In genomic region chr20:38430679-38431325, GRCh38 we compare ENCODE assay signal across 16 cellular contexts. TPM values are rescaled to one million over a fixed set of nuclear protein-coding genes. Genes with fewer than 3 reads are reported as not detected.
A peak's percentile ranks its signal among the peaks of the same experiment; 100 is the strongest.
DNase-seq lines count a peak whose midpoint lies in the region; ATAC-seq, FAIRE-seq and TF ChIP-seq lines count a peak whose summit lies in the region.
"Had no signal": no experiment of that assay in that cellular context is flagged by ENCODE, and none has a peak within 500 bp of the region (broad histone marks: within the 10 kb centered on the region; RNA-seq: fewer than 3 reads in every experiment).

No MANE protein-coding gene starts in this region.

- no peak for TF ChIP-seq POLR2A in GM18505 (IDR thresholded peaks at IDR 0.05; ENCODE audit: borderline replicate concordance, extremely low read depth, insufficient read depth, insufficient read length)
- TF ChIP-seq POLR2A in testis (IDR thresholded peaks at IDR 0.05) = no peak

- H3K4me3 ChIP-seq in left ventricle myocardium inferior (no peak overlapping the region), testis (no peak overlapping the region)

- 76 to 91% methylated on average over 5 to 8 of the region's 8 CpGs for WGBS in testis, 2 donors

- peaks cover 41 to 54% of the 10 kb centered on the region in 2 donors for H3K4me1 Mint-ChIP-seq in effector memory CD8-positive, alpha-beta T cell (ENCODE audit: low read depth in 2 of 2)

- intact Hi-C loops in Right ventricle myocardium superior (cut with DNase I) (no loop called here), left ventricle myocardium inferior (cut with micrococcal nuclease) (no loop called here), testis (cut with DNase I; ENCODE audit: low total_unique reads) (no loop called here)

- peak; percentile 27 for DNase-seq in Right ventricle myocardium superior
- DNase-seq in left ventricle myocardium inferior = no peak
- DNase-seq in RCC 7860 (ENCODE audit: low spot score) = peak; percentile 50
- DNase-seq in effector memory CD8-positive, alpha-beta T cell = no peak
- no peak for DNase-seq in testis
- DNase-seq in NCI-H524 (lab: John Stamatoyannopoulos, UW) = no peak
- DNase-seq in NOMO-1 treated with dmso at 0.1 percent for 144 hours (lab: John Stamatoyannopoulos, UW; ENCODE audit: unreplicated experiment) = no peak
- DNase-seq: activated CD4-positive, alpha-beta T cell treated with anti-CD3 and anti-CD28 coated beads for 48 hours; activated effector memory CD4-positive, alpha-beta T cell treated with Interleukin-2 at 50 U/mL for 16 hours; effector CD8-positive, alpha-beta T cell; NCI-H2029 treated with DMSO at 0.1 percent for 48 hours; T-helper 9 cell had no signal

- H3K9me3 ChIP-seq in left ventricle myocardium inferior (replicated peaks) = no peaks in the 10 kb centered on the region
- no peaks in the 10 kb centered on the region for H3K9me3 ChIP-seq in testis

- peaks cover 80% of the 10 kb centered on the region for H3K36me3 ChIP-seq in left ventricle myocardium inferior
- no peaks in the 10 kb centered on the region for H3K36me3 ChIP-seq in testis (ENCODE audit: low read depth, missing control alignments)

- H3K4me1 ChIP-seq in left ventricle myocardium inferior (peaks cover 29% of the 10 kb centered on the region), testis (peaks cover 14% of the 10 kb centered on the region)

- H3K27me3 Mint-ChIP-seq in effector memory CD8-positive, alpha-beta T cell = no peaks in the 10 kb centered on the region

- H3K27me3 ChIP-seq in left ventricle myocardium inferior (ENCODE audit: low read depth) = no peaks in the 10 kb centered on the region
- no peaks in the 10 kb centered on the region for H3K27me3 ChIP-seq in testis

- no peaks in the 10 kb centered on the region for H3K9me3 Mint-ChIP-seq in effector memory CD8-positive, alpha-beta T cell

- peak overlapping the region; percentile 12 to 88 for H3K27ac Mint-ChIP-seq in effector memory CD8-positive, alpha-beta T cell

- TF ChIP-seq CTCF in left ventricle myocardium inferior (IDR thresholded peaks at IDR 0.05; ENCODE audit: borderline replicate concordance) = no peak
- no peak for TF ChIP-seq CTCF in testis (IDR thresholded peaks at IDR 0.05)

- H3K36me3 Mint-ChIP-seq in effector memory CD8-positive, alpha-beta T cell (ENCODE audit: insufficient read depth) = peaks cover 81% of the 10 kb centered on the region

- no peak overlapping the region for H3K27ac ChIP-seq in left ventricle myocardium inferior (replicated peaks)
- H3K27ac ChIP-seq in testis = no peak overlapping the region

- no peak for FAIRE-seq in RCC 7860 (lab: Jason Lieb, UNC)
- FAIRE-seq: bronchial epithelial cell, D721Med had no signal

- ATAC-seq in Right ventricle myocardium superior (ENCODE audit: poor library complexity) = no peak
- ATAC-seq in effector memory CD8-positive, alpha-beta T cell (replicated peaks) = no peak
- ATAC-seq in GM18505 (IDR thresholded peaks at IDR 0.05; ENCODE audit: unreplicated experiment) = no peak
- ATAC-seq: left lobe of liver had no signal

- H3K4me3 Mint-ChIP-seq in effector memory CD8-positive, alpha-beta T cell = no peak overlapping the region

RNA-seq across cellular contexts. Expression of gene SNHG17, which starts 4.3 kb away (rescaled TPM):
- total RNA-seq in Right ventricle myocardium superior = 4.8 TPM
- 5.1 TPM for total RNA-seq in left ventricle myocardium inferior
- 10 to 100 TPM; 16.3 to 26.9 TPM for total RNA-seq in testis
- polyA plus RNA-seq in testis (ENCODE audit: insufficient read depth, low read depth, low replicate concordance) = 17.8 TPM

RNA-seq across cellular contexts. Expression of gene RALGAPB, which starts 41.8 kb away (rescaled TPM):
- total RNA-seq in Right ventricle myocardium superior (21.5 TPM), left ventricle myocardium inferior (21.4 TPM), testis (10 to 100 TPM; 49.9 to 64.7 TPM)
- 52.6 TPM for polyA plus RNA-seq in testis (ENCODE audit: insufficient read depth, low read depth, low replicate concordance)

Comparison
In these comparisons a context has a peak if more than half of its experiments do, and no peak if none do; other contexts are left out.
1. DNase-seq: peak in Right ventricle myocardium superior (single experiment) and RCC 7860 (single experiment); none in left ventricle myocardium inferior (single experiment), effector memory CD8-positive, alpha-beta T cell (0 of 3), testis (single experiment), NCI-H524 (0 of 2) and NOMO-1 treated with dmso at 0.1 percent for 144 hours (single experiment).